Comparison of ENCODE assay signal across 18 cellular contexts in the genomic region with DNA sequence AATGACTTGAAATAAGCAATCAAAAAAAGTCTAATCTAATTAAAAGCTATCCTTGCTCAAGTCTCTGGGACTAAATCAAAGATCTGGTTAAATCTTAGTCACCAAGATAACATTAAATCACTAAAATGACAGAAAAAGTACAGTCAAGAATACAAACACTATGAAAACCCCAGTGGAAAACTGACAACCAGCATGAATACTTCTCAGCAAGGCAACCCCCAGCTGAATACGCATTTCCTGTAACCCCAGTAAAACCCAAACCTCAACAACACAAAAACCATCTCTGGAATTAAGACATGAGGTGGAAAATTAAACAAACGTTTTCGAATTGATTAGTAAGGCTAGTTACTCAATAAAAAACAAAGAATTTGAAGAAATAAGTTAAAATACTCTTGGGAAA. TPM values are rescaled to one million over a fixed set of nuclear protein-coding genes. Genes with fewer than 3 reads are reported as not detected.
A peak's percentile ranks its signal among the peaks of the same experiment; 100 is the strongest.
DNase-seq lines count a peak whose midpoint lies in the region; ATAC-seq and TF ChIP-seq lines count a peak whose summit lies in the region.
"Had no signal": no experiment of that assay in that cellular context is flagged by ENCODE, and none has a peak within 500 bp of the region (broad histone marks: within the 10 kb centered on the region; RNA-seq: fewer than 3 reads in every experiment).

No MANE protein-coding gene starts in this region.

- peak overlapping the region; percentile 3 for H3K9ac ChIP-seq in SK-N-MC (ENCODE audit: insufficient read length)

- peak overlapping the region; percentile 2 to 75 (median 66) for H3K4me3 Mint-ChIP-seq in CD4-positive, alpha-beta memory T cell
- peak overlapping the region; percentile 47 for H3K4me3 Mint-ChIP-seq in activated naive CD4-positive, alpha-beta T cell treated with anti-CD3 and anti-CD28 coated beads, Interleukin-2, amount 50 U/mL, for 24 hours
- no peak overlapping the region for H3K4me3 Mint-ChIP-seq in memory B cell
- H3K4me3 Mint-ChIP-seq: naive B cell had no signal

- peak; percentile 75 to 86 (median 79) for DNase-seq in CD4-positive, alpha-beta memory T cell
- DNase-seq in SK-N-MC (ENCODE audit: low read depth, low spot score) (no peak), memory B cell (ENCODE audit: low spot score in 2 of 2) (no peak), G401 (ENCODE audit: low spot score) (no peak), body of pancreas (no peak)
- DNase-seq: colonic mucosa, GF-D8, naive B cell, NCI-H2081, NCI-H774 had no signal

- TF ChIP-seq POLR2A in body of pancreas (IDR thresholded peaks at IDR 0.05): no peak

- CTCF ChIA-PET in CD4-positive, alpha-beta memory T cell (lab: Charles Lee; ENCODE audit: partially characterized antibody): interaction anchor here (1.4 to 3.7 kb wide), 3 partner anchors 9 to 426 kb away, joined by 3 to 18 read pairs (median 16); no protein-coding TSS in a partner anchor

- H3K27me3 Mint-ChIP-seq in CD4-positive, alpha-beta memory T cell: no peaks in the 10 kb centered on the region
- no peaks in the 10 kb centered on the region for H3K27me3 Mint-ChIP-seq in activated naive CD4-positive, alpha-beta T cell treated with anti-CD3 and anti-CD28 coated beads, Interleukin-2, amount 50 U/mL, for 24 hours
- no peaks in the 10 kb centered on the region for H3K27me3 Mint-ChIP-seq in memory B cell
- H3K27me3 Mint-ChIP-seq: naive B cell had no signal

- H3K36me3 ChIP-seq in CD4-positive, alpha-beta memory T cell (ENCODE audit: insufficient read depth, low read length): no peaks in the 10 kb centered on the region
- H3K36me3 ChIP-seq in SK-N-MC (ENCODE audit: insufficient read depth, low read length) (peaks cover 9% of the 10 kb centered on the region), body of pancreas (replicated peaks in 1 of 2; ENCODE audit: insufficient read depth in 1 of 2, low read depth in 2 of 2) (peaks cover 0 to 4% of the 10 kb centered on the region in 2 donors)
- H3K36me3 ChIP-seq: colonic mucosa had no signal

- peak; percentile 49 for ATAC-seq in memory B cell (ENCODE audit: low read depth)
- ATAC-seq in GM19023 (IDR thresholded peaks at IDR 0.05; ENCODE audit: unreplicated experiment): no peak
- no peak for ATAC-seq in body of pancreas
- ATAC-seq: HCT116, left lobe of liver had no signal

- in situ Hi-C loops in G401 (cut with HindIII; ENCODE audit: low sequenced_read_pairs): no loop called here

- no peak overlapping the region for H3K4me3 ChIP-seq in CD4-positive, alpha-beta memory T cell (ENCODE audit: low read length in 2 of 2)
- no peak overlapping the region for H3K4me3 ChIP-seq in SK-N-MC
- H3K4me3 ChIP-seq in body of pancreas: no peak overlapping the region
- H3K4me3 ChIP-seq: colonic mucosa, esophagus muscularis mucosa, hepatocyte had no signal

- WGBS in body of pancreas, 2 donors: 44 to 45% methylated on average over 3 of the region's 3 CpGs

- no peak for TF ChIP-seq CTCF in body of pancreas (IDR thresholded peaks at IDR 0.05)

- peaks cover 32% of the 10 kb centered on the region for H3K4me1 ChIP-seq in CD4-positive, alpha-beta memory T cell (ENCODE audit: insufficient read depth, low read length)
- H3K4me1 ChIP-seq in body of pancreas: no peaks in the 10 kb centered on the region
- H3K4me1 ChIP-seq: colonic mucosa had no signal

- POLR2A ChIA-PET in CD4-positive, alpha-beta memory T cell (lab: Charles Lee; ENCODE audit: partially characterized antibody): interaction anchor here (0.5 to 9.7 kb wide), 6 partner anchors 8 to 60 kb away, joined by 3 to 100 read pairs (median 8); no protein-coding TSS in a partner anchor

- H3K27ac Mint-ChIP-seq in CD4-positive, alpha-beta memory T cell: peak overlapping the region; percentile 76 to 98 (median 96)
- H3K27ac Mint-ChIP-seq in activated naive CD4-positive, alpha-beta T cell treated with anti-CD3 and anti-CD28 coated beads, Interleukin-2, amount 50 U/mL, for 24 hours: peak overlapping the region; percentile 84
- H3K27ac Mint-ChIP-seq in memory B cell: peak overlapping the region; percentile 38

- peaks cover 22 to 57% of the 10 kb centered on the region in 2 donors for H3K36me3 Mint-ChIP-seq in CD4-positive, alpha-beta memory T cell
- H3K36me3 Mint-ChIP-seq in activated naive CD4-positive, alpha-beta T cell treated with anti-CD3 and anti-CD28 coated beads, Interleukin-2, amount 50 U/mL, for 24 hours: peaks cover 30% of the 10 kb centered on the region
- H3K36me3 Mint-ChIP-seq in memory B cell: peaks cover 24% of the 10 kb centered on the region

- no peaks in the 10 kb centered on the region for H3K9me3 ChIP-seq in CD4-positive, alpha-beta memory T cell (ENCODE audit: control insufficient read depth in 1 of 2, low read length in 2 of 2)
- H3K9me3 ChIP-seq in SK-N-MC (ENCODE audit: low read depth, low read length) (no peaks in the 10 kb centered on the region), body of pancreas (no peaks in the 10 kb centered on the region)
- H3K9me3 ChIP-seq: colonic mucosa, esophagus muscularis mucosa had no signal

- peak overlapping the region; percentile 53 for H3K27ac ChIP-seq in CD4-positive, alpha-beta memory T cell (ENCODE audit: low read depth, low read length)
- no peak overlapping the region for H3K27ac ChIP-seq in SK-N-MC
- no peak overlapping the region for H3K27ac ChIP-seq in body of pancreas
- H3K27ac ChIP-seq: C4-2B, colonic mucosa, esophagus muscularis mucosa, hepatocyte, RWPE1 had no signal

- peaks cover 16 to 45% (median 30%) of the 10 kb centered on the region in 4 donors for H3K4me1 Mint-ChIP-seq in CD4-positive, alpha-beta memory T cell
- peaks cover 64% of the 10 kb centered on the region for H3K4me1 Mint-ChIP-seq in activated naive CD4-positive, alpha-beta T cell treated with anti-CD3 and anti-CD28 coated beads, Interleukin-2, amount 50 U/mL, for 24 hours
- H3K4me1 Mint-ChIP-seq in memory B cell: peaks cover 5% of the 10 kb centered on the region

- intact Hi-C loops in CD4-positive, alpha-beta memory T cell (cut with micrococcal nuclease): loop anchor here (1.0 kb wide), 3 partner anchors 9 to 23 kb away; a partner anchor contains a TSS
- intact Hi-C loops in body of pancreas (cut with DNase I): no loop called here

- no peaks in the 10 kb centered on the region for H3K27me3 ChIP-seq in CD4-positive, alpha-beta memory T cell (ENCODE audit: insufficient read depth, low read length)
- no peaks in the 10 kb centered on the region for H3K27me3 ChIP-seq in body of pancreas
- H3K27me3 ChIP-seq: colonic mucosa, esophagus muscularis mucosa, hepatocyte had no signal

- H3K9me3 Mint-ChIP-seq in CD4-positive, alpha-beta memory T cell: no peaks in the 10 kb centered on the region
- H3K9me3 Mint-ChIP-seq in activated naive CD4-positive, alpha-beta T cell treated with anti-CD3 and anti-CD28 coated beads, Interleukin-2, amount 50 U/mL, for 24 hours: no peaks in the 10 kb centered on the region
- H3K9me3 Mint-ChIP-seq in memory B cell: no peaks in the 10 kb centered on the region
- H3K9me3 Mint-ChIP-seq: naive B cell had no signal

RNA-seq across cellular contexts. Expression of a gene that starts 23.7 kb away (rescaled TPM):
- total RNA-seq in CD4-positive, alpha-beta memory T cell: 100 to 1,000 TPM in 1 of 2 experiments, 10 to 100 TPM in 1; 91.5 to 106 TPM
- polyA plus RNA-seq in CD4-positive, alpha-beta memory T cell: 1 to 10 TPM; 3.1 to 9.8 TPM
- total RNA-seq in G401 (2014; rRNA removed; shearing (Covaris generic)): not detected in 2 replicates
- 1 to 10 TPM in 1 of 2 donors, under 1 TPM in 1; 0.52 to 2.6 TPM for total RNA-seq in body of pancreas

RNA-seq across cellular contexts. Expression of a gene that starts 37.4 kb away (rescaled TPM):
- total RNA-seq in CD4-positive, alpha-beta memory T cell: 10 to 100 TPM; 33.1 to 35.7 TPM
- 10 to 100 TPM in 1 of 2 donors, 1 to 10 TPM in 1; 10.0 to 14.5 TPM for polyA plus RNA-seq in CD4-positive, alpha-beta memory T cell
- 29.8 and 55.0 TPM in 2 replicates for total RNA-seq in G401 (2014; rRNA removed; shearing (Covaris generic))
- 10 to 100 TPM; 14.5 to 24.1 TPM for total RNA-seq in body of pancreas

RNA-seq across cellular contexts. Expression of a gene that starts 57.7 kb away (rescaled TPM):
- total RNA-seq in CD4-positive, alpha-beta memory T cell: 10 to 100 TPM; 17.1 to 18.5 TPM
- 10 to 100 TPM; 23.2 to 26.1 TPM for polyA plus RNA-seq in CD4-positive, alpha-beta memory T cell
- total RNA-seq in G401 (2014; rRNA removed; shearing (Covaris generic)): 28.2 and 28.7 TPM in 2 replicates
- 10 to 100 TPM; 25.7 to 33.7 TPM for total RNA-seq in body of pancreas

Comparison
In these comparisons a context has a peak if more than half of its experiments do, and no peak if none do; other contexts are left out.
1. DNase-seq: peak in CD4-positive, alpha-beta memory T cell (5 of 5); none in SK-N-MC (single experiment), memory B cell (0 of 2), G401 (single experiment) and body of pancreas (0 of 4).
2. H3K27ac Mint-ChIP-seq: peak in every context shown above with its lines; median percentile 96 in CD4-positive, alpha-beta memory T cell; 84 in activated naive CD4-positive, alpha-beta T cell treated with anti-CD3 and anti-CD28 coated beads, Interleukin-2, amount 50 U/mL, for 24 hours; 38 in memory B cell.
3. RNA of a gene that starts 23.7 kb away (total RNA-seq): 91.5 to 106 TPM in CD4-positive, alpha-beta memory T cell; 0.52 to 2.6 TPM in body of pancreas and not detected in G401; every median in the first group is over 10 times any median in the second.